In genomic region chr20:35709269-35709668, GRCh38 we compare ENCODE assay signal across 10 cellular contexts. TPM values are rescaled to one million over a fixed set of nuclear protein-coding genes. Genes with fewer than 3 reads are reported as not detected.
A peak's percentile ranks its signal among the peaks of the same experiment; 100 is the strongest.
DNase-seq lines count a peak whose midpoint lies in the region; ATAC-seq and TF ChIP-seq lines count a peak whose summit lies in the region.
"Had no signal": no experiment of that assay in that cellular context is flagged by ENCODE, and none has a peak within 500 bp of the region (broad histone marks: within the 10 kb centered on the region; RNA-seq: fewer than 3 reads in every experiment).

No MANE protein-coding gene starts in this region.

- H2BK12ac ChIP-seq in H9 (ENCODE audit: insufficient read length, low read depth, low read length) = no peak overlapping the region

- TF ChIP-seq CTCF in H9 (conservative IDR thresholded peaks at IDR 0.05) = no peak

- H3K23ac ChIP-seq in H9 (ENCODE audit: insufficient read length, low read depth, low read length) = no peak overlapping the region

- no peaks in the 10 kb centered on the region for H3K27me3 ChIP-seq in CD8-positive, alpha-beta memory T cell (ENCODE audit: insufficient read depth, low read length, poor library complexity, severe bottlenecking)
- no peaks in the 10 kb centered on the region for H3K27me3 ChIP-seq in H9 (ENCODE audit: insufficient read depth, low read length)
- H3K27me3 ChIP-seq in naive thymus-derived CD4-positive, alpha-beta T cell (ENCODE audit: control insufficient read depth in 2 of 2, insufficient read depth in 2 of 2, low read length in 2 of 2) = no peaks in the 10 kb centered on the region
- H3K27me3 ChIP-seq: SJSA1 had no signal

- no peak overlapping the region for H3K18ac ChIP-seq in H9 (ENCODE audit: insufficient read length, low read depth, low read length)

- H3K4ac ChIP-seq in H9 (ENCODE audit: low read depth, low read length) = no peak overlapping the region

- no peaks in the 10 kb centered on the region for H3K79me2 ChIP-seq in H9 (ENCODE audit: insufficient read depth, low read length)

- H3K36me3 Mint-ChIP-seq in CD8-positive, alpha-beta memory T cell = peaks cover 17 to 89% (median 27%) of the 10 kb centered on the region in 3 donors
- H3K36me3 Mint-ChIP-seq in H9 (ENCODE audit: insufficient read depth in 1 of 3, low read depth in 3 of 3) = peaks cover 53 to 91% (median 90%) of the 10 kb centered on the region in 3 experiments; a peak in 6 of 7 replicates
- H3K36me3 Mint-ChIP-seq in activated CD8-positive, alpha-beta T cell treated with anti-CD3 and anti-CD28 coated beads, Interleukin-2, amount 10 ng/mL, durations not matched to agents 7 days and 5 days (ENCODE audit: low read depth) = peaks cover 72% of the 10 kb centered on the region
- H3K36me3 Mint-ChIP-seq in naive thymus-derived CD4-positive, alpha-beta T cell = peaks cover 0 to 50% (median 32%) of the 10 kb centered on the region in 5 donors

- no peak overlapping the region for H2BK20ac ChIP-seq in H9 (ENCODE audit: low read depth, low read length, poor library complexity, severe bottlenecking)

- POLR2A ChIA-PET in CD8-positive, alpha-beta memory T cell (lab: Charles Lee) = interaction anchor here (0.9 kb wide), 1 partner anchor 10 kb away, joined by 3 read pairs; the partner anchor contains the start of genes NFS1 and ROMO1
- POLR2A ChIA-PET in activated CD8-positive, alpha-beta T cell treated with anti-CD3 and anti-CD28 coated beads, Interleukin-2, amount 10 ng/mL, durations not matched to agents 7 days and 5 days (lab: Charles Lee) = interaction anchor here (1.3 kb wide), 1 partner anchor 33 kb away, joined by 8 read pairs; the partner anchor contains the start of gene RBM39
- POLR2A ChIA-PET in naive thymus-derived CD4-positive, alpha-beta T cell (lab: Charles Lee) = interaction anchor here (1.6 to 2.9 kb wide), 2 partner anchors 32 to 33 kb away, joined by 10 to 19 read pairs; partner anchors contain the start of gene RBM39

- H3K27ac ChIP-seq in CD8-positive, alpha-beta memory T cell (ENCODE audit: low read depth, low read length) = no peak overlapping the region
- no peak overlapping the region for H3K27ac ChIP-seq in H9 (ENCODE audit: insufficient read length, low read depth, low read length)
- no peak overlapping the region for H3K27ac ChIP-seq in naive thymus-derived CD4-positive, alpha-beta T cell (ENCODE audit: low read depth, low read length)
- H3K27ac ChIP-seq: SJSA1 had no signal

- no peak overlapping the region for H2AFZ ChIP-seq in H9 (ENCODE audit: low read length)

- no peak overlapping the region for H4K5ac ChIP-seq in H9 (ENCODE audit: insufficient read length, low read depth, low read length)

- H3T11ph ChIP-seq in H9 (ENCODE audit: low read length) = no peak overlapping the region

- no peak overlapping the region for H3K56ac ChIP-seq in H9 (ENCODE audit: insufficient read length, low read depth, low read length)

- WGBS in H9 (ENCODE audit: extremely low coverage, insufficient read length, low lambda C conversion rate) = no CpG with 5 or more reads among the region's 1 CpG

- DNase-seq in CD8-positive, alpha-beta memory T cell = no peak
- no peak for DNase-seq in H9
- no peak for DNase-seq in activated CD8-positive, alpha-beta T cell treated with anti-CD3 and anti-CD28 coated beads, Interleukin-2, amount 10 ng/mL, durations not matched to agents 7 days and 5 days
- DNase-seq in naive thymus-derived CD4-positive, alpha-beta T cell = no peak
- DNase-seq in NK-92 treated with Interleukin-12 subunit alpha and Interleukin-12 subunit beta, amount 100 ng/mL, for 24 hours (lab: John Stamatoyannopoulos, UW) = no peak
- DNase-seq in NCI-H187 (lab: John Stamatoyannopoulos, UW) = no peak
- DNase-seq: amniotic stem cell, posterior cingulate gyrus had no signal

- H3K27me3 Mint-ChIP-seq in CD8-positive, alpha-beta memory T cell = peaks cover 0 to 2% of the 10 kb centered on the region in 2 donors
- H3K27me3 Mint-ChIP-seq in H9 (ENCODE audit: low read depth) = no peaks in the 10 kb centered on the region
- H3K27me3 Mint-ChIP-seq in activated CD8-positive, alpha-beta T cell treated with anti-CD3 and anti-CD28 coated beads, Interleukin-2, amount 10 ng/mL, durations not matched to agents 7 days and 5 days (ENCODE audit: low read depth) = no peaks in the 10 kb centered on the region
- H3K27me3 Mint-ChIP-seq in naive thymus-derived CD4-positive, alpha-beta T cell = no peaks in the 10 kb centered on the region

- peaks cover 56 to 62% (median 59%) of the 10 kb centered on the region in 3 donors for H3K4me1 Mint-ChIP-seq in CD8-positive, alpha-beta memory T cell
- peaks cover 3 to 7% of the 10 kb centered on the region in 2 experiments for H3K4me1 Mint-ChIP-seq in H9
- peaks cover 47% of the 10 kb centered on the region for H3K4me1 Mint-ChIP-seq in activated CD8-positive, alpha-beta T cell treated with anti-CD3 and anti-CD28 coated beads, Interleukin-2, amount 10 ng/mL, durations not matched to agents 7 days and 5 days (ENCODE audit: low read depth)
- H3K4me1 Mint-ChIP-seq in naive thymus-derived CD4-positive, alpha-beta T cell = peaks cover 24 to 60% (median 49%) of the 10 kb centered on the region in 7 donors

- H3K4me3 ChIP-seq in CD8-positive, alpha-beta memory T cell (ENCODE audit: low read length) = no peak overlapping the region
- H3K4me3 ChIP-seq in naive thymus-derived CD4-positive, alpha-beta T cell (ENCODE audit: low read length) = no peak overlapping the region
- H3K4me3 ChIP-seq: SJSA1 had no signal

- H3K4me1 ChIP-seq in CD8-positive, alpha-beta memory T cell (ENCODE audit: insufficient read depth, low read length) = peaks cover 27% of the 10 kb centered on the region
- H3K4me1 ChIP-seq in H9 (ENCODE audit: insufficient read depth, low read length) = no peaks in the 10 kb centered on the region
- peaks cover 16 to 29% of the 10 kb centered on the region in 2 donors for H3K4me1 ChIP-seq in naive thymus-derived CD4-positive, alpha-beta T cell (ENCODE audit: control insufficient read depth in 2 of 2, insufficient read depth in 2 of 2, low read length in 2 of 2)
- H3K4me1 ChIP-seq: SJSA1 had no signal

- H2BK5ac ChIP-seq in H9 (ENCODE audit: insufficient read length, low read length) = no peak overlapping the region

- ATAC-seq in activated CD8-positive, alpha-beta T cell treated with anti-CD3 and anti-CD28 coated beads, Interleukin-2, amount 10 ng/mL, durations not matched to agents 7 days and 5 days = no peak
- ATAC-seq in naive thymus-derived CD4-positive, alpha-beta T cell = no peak
- ATAC-seq in HG03571 (IDR thresholded peaks at IDR 0.05; ENCODE audit: unreplicated experiment) = no peak

- H2BK15ac ChIP-seq in H9 (ENCODE audit: low read depth, low read length) = no peak overlapping the region

- H2AK5ac ChIP-seq in H9 (ENCODE audit: insufficient read length, low read length) = no peak overlapping the region

- no peak overlapping the region for H3K9ac ChIP-seq in H9 (ENCODE audit: extremely low read depth, insufficient read length, low read length)

- no peaks in the 10 kb centered on the region for H3K9me3 Mint-ChIP-seq in CD8-positive, alpha-beta memory T cell
- H3K9me3 Mint-ChIP-seq in H9 = no peaks in the 10 kb centered on the region
- no peaks in the 10 kb centered on the region for H3K9me3 Mint-ChIP-seq in activated CD8-positive, alpha-beta T cell treated with anti-CD3 and anti-CD28 coated beads, Interleukin-2, amount 10 ng/mL, durations not matched to agents 7 days and 5 days (ENCODE audit: insufficient read depth)
- H3K9me3 Mint-ChIP-seq in naive thymus-derived CD4-positive, alpha-beta T cell = peaks cover 0 to 2% (median 0%) of the 10 kb centered on the region in 11 donors

- no peak overlapping the region for H3K14ac ChIP-seq in H9 (ENCODE audit: insufficient read depth, low read length)

- peak overlapping the region in 7 of 8 donors; percentile 9 to 87 (median 21) for H3K27ac Mint-ChIP-seq in CD8-positive, alpha-beta memory T cell
- peak overlapping the region in 2 of 3 experiments; percentile 76; a peak in 4 of 7 replicates for H3K27ac Mint-ChIP-seq in H9
- peak overlapping the region; percentile 40 for H3K27ac Mint-ChIP-seq in activated CD8-positive, alpha-beta T cell treated with anti-CD3 and anti-CD28 coated beads, Interleukin-2, amount 10 ng/mL, durations not matched to agents 7 days and 5 days
- H3K27ac Mint-ChIP-seq in naive thymus-derived CD4-positive, alpha-beta T cell = peak overlapping the region in 8 of 9 donors; percentile 4 to 82 (median 47)

- no peaks in the 10 kb centered on the region for H3K79me1 ChIP-seq in H9 (ENCODE audit: insufficient read depth, low read depth, low read length, poor library complexity, severe bottlenecking)

- no peak overlapping the region for H4K8ac ChIP-seq in H9 (replicated peaks; ENCODE audit: insufficient read length, low read depth, low read length)

- no peak overlapping the region for H3K4me2 ChIP-seq in H9 (ENCODE audit: insufficient read depth, insufficient read length, low read length)

- no peak overlapping the region for H4K91ac ChIP-seq in H9 (ENCODE audit: insufficient read length, low read depth, low read length)

- intact Hi-C loops in naive thymus-derived CD4-positive, alpha-beta T cell (cut with micrococcal nuclease) = no loop called here

- H3K4me3 Mint-ChIP-seq in CD8-positive, alpha-beta memory T cell = peak overlapping the region in 3 of 7 donors; percentile 0 to 22 (median 9)
- no peak overlapping the region; a peak in 1 of 5 replicates for H3K4me3 Mint-ChIP-seq in H9
- no peak overlapping the region for H3K4me3 Mint-ChIP-seq in activated CD8-positive, alpha-beta T cell treated with anti-CD3 and anti-CD28 coated beads, Interleukin-2, amount 10 ng/mL, durations not matched to agents 7 days and 5 days
- peak overlapping the region in 4 of 10 donors; percentile 15 to 40 (median 36) for H3K4me3 Mint-ChIP-seq in naive thymus-derived CD4-positive, alpha-beta T cell

- H3K23me2 ChIP-seq in H9 (ENCODE audit: insufficient read length, low read depth, low read length, poor library complexity, severe bottlenecking) = no peaks in the 10 kb centered on the region

- no peak overlapping the region for H2BK120ac ChIP-seq in H9 (ENCODE audit: low read depth, low read length, poor library complexity, severe bottlenecking)

- CTCF ChIA-PET in CD8-positive, alpha-beta memory T cell (lab: Charles Lee) = interaction anchor here (1.3 to 1.5 kb wide), 2 partner anchors 45 to 90 kb away, joined by 3 to 5 read pairs; partner anchors contain the start of genes CPNE1 and RBM12
- CTCF ChIA-PET in activated CD8-positive, alpha-beta T cell treated with anti-CD3 and anti-CD28 coated beads, Interleukin-2, amount 10 ng/mL, durations not matched to agents 7 days and 5 days (lab: Charles Lee) = interaction anchor here (0.9 kb wide), 1 partner anchor 245 kb away, joined by 3 read pairs; the partner anchor contains the start of gene SCAND1
- CTCF ChIA-PET in naive thymus-derived CD4-positive, alpha-beta T cell (lab: Charles Lee) = interaction anchor here (1.6 kb wide), 1 partner anchor 108 kb away, joined by 4 read pairs; no protein-coding TSS in a partner anchor

- peaks cover 69% of the 10 kb centered on the region for H3K36me3 ChIP-seq in CD8-positive, alpha-beta memory T cell (ENCODE audit: insufficient read depth, low read length)
- peaks cover 38 to 87% (median 65%) of the 10 kb centered on the region in 3 experiments for H3K36me3 ChIP-seq in naive thymus-derived CD4-positive, alpha-beta T cell (ENCODE audit: control insufficient read depth in 2 of 3, insufficient read depth in 3 of 3, low read length in 3 of 3)

- H3K9me3 ChIP-seq in CD8-positive, alpha-beta memory T cell (ENCODE audit: low read length) = no peaks in the 10 kb centered on the region
- H3K9me3 ChIP-seq in H9 (ENCODE audit: control insufficient read depth, low read depth, low read length) = no peaks in the 10 kb centered on the region
- H3K9me3 ChIP-seq in naive thymus-derived CD4-positive, alpha-beta T cell (ENCODE audit: control insufficient read depth in 2 of 3, low read length in 3 of 3) = no peaks in the 10 kb centered on the region
- H3K9me3 ChIP-seq: SJSA1 had no signal

- H4K20me1 ChIP-seq in H9 (ENCODE audit: control insufficient read depth, insufficient read depth, insufficient read length) = no peaks in the 10 kb centered on the region

RNA-seq across cellular contexts. Expression of gene ROMO1, which starts 10.1 kb away (rescaled TPM):
- total RNA-seq in CD8-positive, alpha-beta memory T cell = 100 to 1,000 TPM; 108 to 117 TPM
- 358 TPM for polyA plus RNA-seq in CD8-positive, alpha-beta memory T cell
- 204 and 207 TPM in 2 replicates for total RNA-seq in H9 (2021)
- 100 to 1,000 TPM; 134 to 143 TPM for total RNA-seq in activated CD8-positive, alpha-beta T cell treated with anti-CD3 and anti-CD28 coated beads, Interleukin-2, amount 10 ng/mL, durations not matched to agents 7 days and 5 days
- total RNA-seq in naive thymus-derived CD4-positive, alpha-beta T cell = 10 to 100 TPM; 33.2 to 85.5 (median 38.5) TPM
- 100 to 1,000 TPM; 269 to 293 TPM for polyA plus RNA-seq in naive thymus-derived CD4-positive, alpha-beta T cell

RNA-seq across cellular contexts. Expression of gene NFS1, which starts 10.1 kb away (rescaled TPM):
- total RNA-seq in CD8-positive, alpha-beta memory T cell = 10 to 100 TPM; 36.4 to 37.7 TPM
- polyA plus RNA-seq in CD8-positive, alpha-beta memory T cell = 18.8 TPM
- 24.4 and 26.6 TPM in 2 replicates for total RNA-seq in H9 (2021)
- 10 to 100 TPM; 32.7 to 34.7 TPM for total RNA-seq in activated CD8-positive, alpha-beta T cell treated with anti-CD3 and anti-CD28 coated beads, Interleukin-2, amount 10 ng/mL, durations not matched to agents 7 days and 5 days
- total RNA-seq in naive thymus-derived CD4-positive, alpha-beta T cell = 10 to 100 TPM; 18.2 to 41.1 (median 35.0) TPM
- polyA plus RNA-seq in naive thymus-derived CD4-positive, alpha-beta T cell = 10 to 100 TPM in 1 of 2 donors, 1 to 10 TPM in 1; 9.7 to 27.7 TPM

RNA-seq across cellular contexts. Expression of gene RBM39, which starts 32.8 kb away (rescaled TPM):
- 100 to 1,000 TPM; 349 to 352 TPM for total RNA-seq in CD8-positive, alpha-beta memory T cell
- 157 TPM for polyA plus RNA-seq in CD8-positive, alpha-beta memory T cell
- total RNA-seq in H9 (2021) = 335 and 347 TPM in 2 replicates
- 100 to 1,000 TPM; 333 to 358 TPM for total RNA-seq in activated CD8-positive, alpha-beta T cell treated with anti-CD3 and anti-CD28 coated beads, Interleukin-2, amount 10 ng/mL, durations not matched to agents 7 days and 5 days
- total RNA-seq in naive thymus-derived CD4-positive, alpha-beta T cell = 1,000 to 10,000 TPM in 2 of 5 experiments, 100 to 1,000 TPM in 3; 372 to 1,041 (median 699) TPM
- 100 to 1,000 TPM; 100 to 152 TPM for polyA plus RNA-seq in naive thymus-derived CD4-positive, alpha-beta T cell

RNA-seq across cellular contexts. Expression of gene CPNE1, which starts 44.6 kb away (rescaled TPM):
- total RNA-seq in CD8-positive, alpha-beta memory T cell = 100 to 1,000 TPM; 295 to 305 TPM
- polyA plus RNA-seq in CD8-positive, alpha-beta memory T cell = 378 TPM
- total RNA-seq in H9 (2021) = 152 and 155 TPM in 2 replicates
- 100 to 1,000 TPM; 271 to 272 TPM for total RNA-seq in activated CD8-positive, alpha-beta T cell treated with anti-CD3 and anti-CD28 coated beads, Interleukin-2, amount 10 ng/mL, durations not matched to agents 7 days and 5 days
- 100 to 1,000 TPM; 250 to 378 (median 305) TPM for total RNA-seq in naive thymus-derived CD4-positive, alpha-beta T cell
- 100 to 1,000 TPM; 277 to 360 TPM for polyA plus RNA-seq in naive thymus-derived CD4-positive, alpha-beta T cell

RNA-seq across cellular contexts. Expression of gene RBM12, which starts 44.6 kb away (rescaled TPM):
- 100 to 1,000 TPM; 103 to 110 TPM for total RNA-seq in CD8-positive, alpha-beta memory T cell
- 46.1 TPM for polyA plus RNA-seq in CD8-positive, alpha-beta memory T cell
- 260 TPM in 2 replicates for total RNA-seq in H9 (2021)
- 100 to 1,000 TPM; 112 to 119 TPM for total RNA-seq in activated CD8-positive, alpha-beta T cell treated with anti-CD3 and anti-CD28 coated beads, Interleukin-2, amount 10 ng/mL, durations not matched to agents 7 days and 5 days
- 100 to 1,000 TPM in 4 of 5 experiments, 10 to 100 TPM in 1; 98.2 to 122 (median 114) TPM for total RNA-seq in naive thymus-derived CD4-positive, alpha-beta T cell
- 10 to 100 TPM; 48.9 to 50.8 TPM for polyA plus RNA-seq in naive thymus-derived CD4-positive, alpha-beta T cell

Comparison
In these comparisons a context has a peak if more than half of its experiments do, and no peak if none do; other contexts are left out.
1. H3K27ac Mint-ChIP-seq: peak in every context shown above with its lines; median percentile 76 in H9; 47 in naive thymus-derived CD4-positive, alpha-beta T cell; 40 in activated CD8-positive, alpha-beta T cell treated with anti-CD3 and anti-CD28 coated beads, Interleukin-2, amount 10 ng/mL, durations not matched to agents 7 days and 5 days; 21 in CD8-positive, alpha-beta memory T cell.